36 cellular contexts compared by ENCODE assay signal in the genomic region with DNA sequence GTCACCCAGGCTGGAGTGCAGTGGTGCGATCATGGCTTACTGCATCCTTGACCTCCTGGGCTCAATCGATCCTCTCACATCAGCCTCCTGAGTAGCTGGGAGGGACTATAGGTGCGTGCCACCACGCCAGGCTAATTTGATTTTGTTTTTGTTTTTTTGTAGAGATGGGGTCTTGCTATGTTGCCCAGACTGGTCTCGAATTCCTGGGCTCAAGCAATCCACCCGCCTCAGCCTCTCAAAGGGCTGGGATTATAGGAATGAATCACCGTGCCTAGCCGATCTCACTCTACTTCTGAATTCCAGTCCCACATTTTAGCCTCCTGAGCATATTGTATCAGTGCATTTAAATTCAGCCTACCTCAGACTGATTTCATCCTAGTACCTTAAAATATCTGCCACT. TPM values are rescaled to one million over a fixed set of nuclear protein-coding genes. Genes with fewer than 3 reads are reported as not detected.
"Had no signal": no experiment of that assay in that cellular context is flagged by ENCODE, and none has a peak within 500 bp of the region (broad histone marks: within the 10 kb centered on the region; RNA-seq: fewer than 3 reads in every experiment).

No MANE protein-coding gene starts in this region.

- H3K4me3 ChIP-seq: colonic mucosa, gastrocnemius medialis, heart right ventricle, left lung, neural progenitor cell, psoas muscle, skin epidermis, testis, tibial artery had no signal

- H3K4me1 ChIP-seq: colonic mucosa, gastrocnemius medialis, heart right ventricle, left lung, neural progenitor cell, psoas muscle, tibial artery had no signal

- H3K9ac ChIP-seq: neural progenitor cell had no signal

- FAIRE-seq: islet of Langerhans had no signal

- H3K27ac ChIP-seq: colonic mucosa, epithelial cell of prostate, gastrocnemius medialis, heart right ventricle, left lung, neural progenitor cell, psoas muscle, skin epidermis, testis, tibial artery had no signal

- H2AFZ ChIP-seq: neural progenitor cell had no signal

- H3K36me3 ChIP-seq: colonic mucosa, gastrocnemius medialis, heart right ventricle, left lung, neural progenitor cell, tibial artery had no signal

- H3K27me3 ChIP-seq: colonic mucosa, gastrocnemius medialis, heart right ventricle, left lung, neural progenitor cell, testis, tibial artery had no signal

- DNase-seq: colonic mucosa; effector CD8-positive, alpha-beta T cell; endodermal cell; foreskin fibroblast; gastrocnemius medialis; glutamatergic neuron; heart right ventricle; hippocampal formation; left cardiac atrium; left lung; mesendoderm; midbrain; naive thymus-derived CD4-positive, alpha-beta T cell; nucleus accumbens; psoas muscle; right cardiac atrium; stimulated activated CD4-positive, alpha-beta T cell treated with anti-CD3 and anti-CD28 coated beads, Interleukin-15, amount 100 ng/mL, for 24 hours; stimulated activated CD4-positive, alpha-beta T cell treated with anti-CD3 and anti-CD28 coated beads, Interleukin-4, amount 100 ng/mL, for 1 hour; stimulated activated CD8-positive, alpha-beta memory T cell treated with anti-CD3 and anti-CD28 coated beads, Interleukin-4, amount 100 ng/mL, for 48 hours; stimulated activated naive CD4-positive, alpha-beta T cell; substantia nigra; testis; tibial artery had no signal

- H3K4me2 ChIP-seq: neural progenitor cell had no signal

- ATAC-seq: esophagus mucosa; gastrocnemius medialis; heart right ventricle; left cardiac atrium; left lung; naive thymus-derived CD4-positive, alpha-beta T cell; psoas muscle; right cardiac atrium had no signal

- H3K9me3 ChIP-seq: colonic mucosa, gastrocnemius medialis, heart right ventricle, left lung, psoas muscle, testis, tibial artery had no signal

RNA-seq across cellular contexts. Expression of a gene that starts 1.8 kb away (rescaled TPM):
- total RNA-seq: chondrocyte; colonic mucosa; endodermal cell; esophagus mucosa; gastrocnemius medialis; heart right ventricle; kidney epithelial cell; left cardiac atrium; left lung; lower leg skin; lung microvascular endothelial cell; mucosa of gallbladder; naive thymus-derived CD4-positive, alpha-beta T cell; osteocyte; psoas muscle; renal cortical epithelial cell; right cardiac atrium; urinary bladder had no signal
- polyA plus RNA-seq: heart right ventricle; naive thymus-derived CD4-positive, alpha-beta T cell; psoas muscle; right cardiac atrium; urinary bladder had no signal
